ENCODE assay signal across 1 cellular context in the genomic region with DNA sequence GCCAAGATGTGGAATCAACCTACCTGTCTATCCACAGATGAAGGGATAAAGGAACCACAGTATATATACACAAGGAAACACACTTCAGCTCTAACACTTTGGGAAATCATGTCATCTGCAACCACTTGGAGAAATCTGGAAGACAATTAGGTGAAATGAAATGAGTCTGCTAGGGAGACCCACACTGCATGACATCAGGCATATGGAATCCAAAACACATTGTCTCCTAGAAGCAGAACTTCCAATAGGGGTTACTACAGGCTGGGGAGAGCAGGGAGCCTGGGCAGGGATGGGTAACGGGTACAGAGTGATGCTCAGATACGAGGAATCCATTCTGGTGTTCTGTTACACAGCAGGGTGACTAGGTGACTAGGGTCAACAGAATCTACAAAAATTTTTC.
TF ChIP-seq lines count a peak whose summit lies in the region.

No MANE protein-coding gene starts in this region.

TF ChIP-seq in IMR-90, 13 proteins besides CTCF, POLR2A, EP300 and RAD21:
- TF ChIP-seq, protein P1, sequence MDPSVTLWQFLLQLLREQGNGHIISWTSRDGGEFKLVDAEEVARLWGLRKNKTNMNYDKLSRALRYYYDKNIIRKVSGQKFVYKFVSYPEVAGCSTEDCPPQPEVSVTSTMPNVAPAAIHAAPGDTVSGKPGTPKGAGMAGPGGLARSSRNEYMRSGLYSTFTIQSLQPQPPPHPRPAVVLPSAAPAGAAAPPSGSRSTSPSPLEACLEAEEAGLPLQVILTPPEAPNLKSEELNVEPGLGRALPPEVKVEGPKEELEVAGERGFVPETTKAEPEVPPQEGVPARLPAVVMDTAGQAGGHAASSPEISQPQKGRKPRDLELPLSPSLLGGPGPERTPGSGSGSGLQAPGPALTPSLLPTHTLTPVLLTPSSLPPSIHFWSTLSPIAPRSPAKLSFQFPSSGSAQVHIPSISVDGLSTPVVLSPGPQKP (IDR thresholded peaks at IDR 0.05; ENCODE audit: borderline replicate concordance, low read depth, low read length), result no peak
- no peak for TF ChIP-seq CEBPB (IDR thresholded peaks at IDR 0.05; ENCODE audit: low read depth, low read length)
- TF ChIP-seq SMC3 (IDR thresholded peaks at IDR 0.05; ENCODE audit: low read depth, low read length), result no peak
- TF ChIP-seq MXI1 (IDR thresholded peaks at IDR 0.05; ENCODE audit: borderline replicate concordance, low read depth, low read length), result no peak
- TF ChIP-seq MAFK (IDR thresholded peaks at IDR 0.05; ENCODE audit: low read depth, low read length), result no peak
- TF ChIP-seq MAZ (IDR thresholded peaks at IDR 0.05; ENCODE audit: borderline replicate concordance, low read depth, low read length), result no peak
- TF ChIP-seq, protein P2, sequence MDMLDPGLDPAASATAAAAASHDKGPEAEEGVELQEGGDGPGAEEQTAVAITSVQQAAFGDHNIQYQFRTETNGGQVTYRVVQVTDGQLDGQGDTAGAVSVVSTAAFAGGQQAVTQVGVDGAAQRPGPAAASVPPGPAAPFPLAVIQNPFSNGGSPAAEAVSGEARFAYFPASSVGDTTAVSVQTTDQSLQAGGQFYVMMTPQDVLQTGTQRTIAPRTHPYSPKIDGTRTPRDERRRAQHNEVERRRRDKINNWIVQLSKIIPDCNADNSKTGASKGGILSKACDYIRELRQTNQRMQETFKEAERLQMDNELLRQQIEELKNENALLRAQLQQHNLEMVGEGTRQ (IDR thresholded peaks at IDR 0.05; ENCODE audit: low read depth, low read length), result no peak
- no peak for TF ChIP-seq BHLHE40 (IDR thresholded peaks at IDR 0.05; ENCODE audit: low read depth, low read length)
- no peak for TF ChIP-seq RFX5 (IDR thresholded peaks at IDR 0.05; ENCODE audit: low read depth, low read length)
- TF ChIP-seq NFE2L2 (IDR thresholded peaks at IDR 0.05; ENCODE audit: low read depth, low read length), result no peak
- TF ChIP-seq CHD1 (IDR thresholded peaks at IDR 0.05; ENCODE audit: low read depth, low read length), result no peak
